1 cellular context compared by ENCODE assay signal in genomic region chr14:69270795-69271708, GRCh38.
TF ChIP-seq lines count a peak whose summit lies in the region.

No MANE protein-coding gene starts in this region.

TF ChIP-seq in WTC11, 78 proteins besides CTCF, POLR2A, EP300 and RAD21 (continued from another document):
- no peak for TF ChIP-seq ATF1 (CRISPR knock-in tag; IDR thresholded peaks at IDR 0.05)
- no peak for TF ChIP-seq MAX (CRISPR knock-in tag; IDR thresholded peaks at IDR 0.05)
